Comparison of ENCODE assay signal across 2 cellular contexts in the genomic region with DNA sequence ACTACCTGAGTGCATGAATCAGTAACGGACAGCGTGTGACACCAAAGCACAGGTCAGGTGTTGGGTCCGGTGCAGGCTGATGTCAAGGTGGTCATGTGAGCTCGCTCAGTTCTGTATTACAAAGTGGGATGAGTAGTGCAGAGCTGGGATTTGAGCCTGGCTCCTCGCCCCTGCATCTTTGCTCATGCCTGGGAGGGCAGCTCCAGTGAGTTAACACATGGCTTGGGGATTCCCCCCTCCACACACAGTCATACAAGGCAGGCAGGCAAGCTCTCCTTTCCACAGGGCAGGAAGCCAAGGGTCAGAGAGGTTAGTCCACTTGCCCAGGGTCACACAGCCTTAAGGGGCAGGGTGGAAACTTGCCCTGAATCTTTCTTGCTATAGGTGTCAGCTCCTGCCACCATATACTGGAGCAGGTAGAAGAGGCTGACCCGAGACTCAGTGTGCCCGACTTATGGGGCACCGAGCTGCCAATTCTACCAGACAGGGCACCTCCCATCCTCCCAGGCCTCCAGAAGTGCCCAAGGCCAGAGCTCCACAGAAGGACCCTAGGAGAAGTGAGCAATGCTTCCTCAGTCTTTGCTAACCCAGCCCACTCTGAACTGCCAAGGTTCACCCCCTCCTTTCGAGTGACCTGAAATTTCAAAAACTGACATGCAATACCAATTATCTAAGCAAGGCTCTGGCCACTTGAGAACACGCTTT.
TF ChIP-seq lines count a peak whose summit lies in the region.

No MANE protein-coding gene starts in this region.

TF ChIP-seq in IMR-90, 13 proteins besides CTCF, POLR2A, EP300 and RAD21:
- no peak for TF ChIP-seq FOS (IDR thresholded peaks at IDR 0.05; ENCODE audit: low read depth, low read length)
- no peak for TF ChIP-seq USF2 (IDR thresholded peaks at IDR 0.05; ENCODE audit: low read depth, low read length)
- TF ChIP-seq NFE2L2 (IDR thresholded peaks at IDR 0.05; ENCODE audit: low read depth, low read length): no peak
- TF ChIP-seq RFX5 (IDR thresholded peaks at IDR 0.05; ENCODE audit: low read depth, low read length): no peak
- no peak for TF ChIP-seq RCOR1 (IDR thresholded peaks at IDR 0.05; ENCODE audit: insufficient replicate concordance, low read length)
- TF ChIP-seq MAFK (IDR thresholded peaks at IDR 0.05; ENCODE audit: low read depth, low read length): no peak
- no peak for TF ChIP-seq MXI1 (IDR thresholded peaks at IDR 0.05; ENCODE audit: borderline replicate concordance, low read depth, low read length)
- TF ChIP-seq CEBPB (IDR thresholded peaks at IDR 0.05; ENCODE audit: low read depth, low read length): no peak
- no peak for TF ChIP-seq MAZ (IDR thresholded peaks at IDR 0.05; ENCODE audit: borderline replicate concordance, low read depth, low read length)
- no peak for TF ChIP-seq BHLHE40 (IDR thresholded peaks at IDR 0.05; ENCODE audit: low read depth, low read length)
- TF ChIP-seq CHD1 (IDR thresholded peaks at IDR 0.05; ENCODE audit: low read depth, low read length): no peak
- TF ChIP-seq SMC3 (IDR thresholded peaks at IDR 0.05; ENCODE audit: low read depth, low read length): no peak
- TF ChIP-seq, protein P1, sequence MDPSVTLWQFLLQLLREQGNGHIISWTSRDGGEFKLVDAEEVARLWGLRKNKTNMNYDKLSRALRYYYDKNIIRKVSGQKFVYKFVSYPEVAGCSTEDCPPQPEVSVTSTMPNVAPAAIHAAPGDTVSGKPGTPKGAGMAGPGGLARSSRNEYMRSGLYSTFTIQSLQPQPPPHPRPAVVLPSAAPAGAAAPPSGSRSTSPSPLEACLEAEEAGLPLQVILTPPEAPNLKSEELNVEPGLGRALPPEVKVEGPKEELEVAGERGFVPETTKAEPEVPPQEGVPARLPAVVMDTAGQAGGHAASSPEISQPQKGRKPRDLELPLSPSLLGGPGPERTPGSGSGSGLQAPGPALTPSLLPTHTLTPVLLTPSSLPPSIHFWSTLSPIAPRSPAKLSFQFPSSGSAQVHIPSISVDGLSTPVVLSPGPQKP (IDR thresholded peaks at IDR 0.05; ENCODE audit: borderline replicate concordance, low read depth, low read length): no peak

TF ChIP-seq in H1, 55 proteins besides CTCF, POLR2A, EP300 and RAD21:
- TF ChIP-seq TBP (IDR thresholded peaks at IDR 0.05; ENCODE audit: low read depth, low read length): no peak
- TF ChIP-seq KDM1A (IDR thresholded peaks at IDR 0.05; ENCODE audit: borderline replicate concordance, low read length): peak; percentile 78; the same call in 1 of the 2 replicates
